In the genomic region with DNA sequence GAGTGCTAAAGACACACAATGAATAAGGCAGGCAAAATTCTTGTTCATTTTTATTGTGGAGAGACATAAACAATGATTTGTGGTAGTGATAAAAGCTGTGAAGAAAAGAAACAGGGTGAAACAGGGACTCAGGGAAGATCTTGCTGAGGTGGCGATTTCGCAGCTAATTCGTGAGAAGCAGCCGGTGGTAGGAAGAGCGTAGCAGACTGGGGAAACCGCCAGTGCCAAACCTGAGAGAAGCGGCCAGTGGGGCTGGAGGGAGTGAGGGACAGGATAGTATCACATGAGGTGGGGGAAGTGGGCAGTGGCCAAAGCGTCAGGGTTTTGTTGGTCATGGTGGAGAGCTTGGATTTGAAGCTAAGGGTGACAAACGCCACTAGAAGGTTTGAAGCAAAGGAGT, we compare ENCODE assay signal across 15 cellular contexts. TPM values are rescaled to one million over a fixed set of nuclear protein-coding genes. Genes with fewer than 3 reads are reported as not detected.
DNase-seq lines count a peak whose midpoint lies in the region; ATAC-seq and TF ChIP-seq lines count a peak whose summit lies in the region.
"Had no signal": no experiment of that assay in that cellular context is flagged by ENCODE, and none has a peak within 500 bp of the region (broad histone marks: within the 10 kb centered on the region; RNA-seq: fewer than 3 reads in every experiment).

No MANE protein-coding gene starts in this region.

- DNase-seq in G401 (ENCODE audit: low spot score) (peak; percentile 77), SK-N-MC (ENCODE audit: low read depth, low spot score) (no peak), cerebellar cortex (ENCODE audit: low spot score) (peak; percentile 72), brain microvascular endothelial cell (no peak), glutamatergic neuron (no peak)
- DNase-seq: AML-193; Caco-2; CD4-positive, alpha-beta T cell; GDM1; GOT3; H9; KBM-7 had no signal

- 0 out of 2 replicates have a peak overlapping the region, but pooled peaks have one; percentile 16 for H3K4me3 ChIP-seq in SK-N-MC
- no peak overlapping the region for H3K4me3 ChIP-seq in brain microvascular endothelial cell (ENCODE audit: low read depth, low read length)

- TF ChIP-seq CTCF in brain microvascular endothelial cell (IDR thresholded peaks at IDR 0.05; ENCODE audit: low read depth, low read length, missing control alignments): no peak
- TF ChIP-seq CTCF in glutamatergic neuron (IDR thresholded peaks at IDR 0.05; ENCODE audit: partially characterized antibody, unreplicated experiment): no peak

- H3K36me3 ChIP-seq in SK-N-MC (ENCODE audit: insufficient read depth, low read length): no peaks in the 10 kb centered on the region
- H3K36me3 ChIP-seq in brain microvascular endothelial cell (replicated peaks): no peaks in the 10 kb centered on the region

- H3K9me3 ChIP-seq in SK-N-MC (ENCODE audit: low read depth, low read length): no peaks in the 10 kb centered on the region
- H3K9me3 ChIP-seq: Caco-2 had no signal

- H3K4me1 Mint-ChIP-seq in glutamatergic neuron (ENCODE audit: low read depth, unreplicated experiment): peaks cover 7% of the 10 kb centered on the region
- H3K4me1 Mint-ChIP-seq: H9 had no signal

- H3K27me3 ChIP-seq in brain microvascular endothelial cell (replicated peaks): no peaks in the 10 kb centered on the region

- in situ Hi-C loops in G401 (cut with HindIII; ENCODE audit: low sequenced_read_pairs) (no loop called here), brain microvascular endothelial cell (cut with HindIII; ENCODE audit: low pct_ligation_motif_present, low sequenced_read_pairs) (no loop called here)

- H3K9ac ChIP-seq in SK-N-MC (ENCODE audit: insufficient read length): no peak overlapping the region

- ATAC-seq in HG03521 (IDR thresholded peaks at IDR 0.05; ENCODE audit: unreplicated experiment): no peak

- H3K9me3 Mint-ChIP-seq in glutamatergic neuron (ENCODE audit: unreplicated experiment): peaks cover 3% of the 10 kb centered on the region
- H3K9me3 Mint-ChIP-seq: CD4-positive, alpha-beta T cell had no signal

- H3K27me3 Mint-ChIP-seq in glutamatergic neuron (ENCODE audit: unreplicated experiment): no peaks in the 10 kb centered on the region

- peaks cover 6% of the 10 kb centered on the region for H3K36me3 Mint-ChIP-seq in glutamatergic neuron (ENCODE audit: unreplicated experiment)

- H3K4me3 Mint-ChIP-seq in glutamatergic neuron (ENCODE audit: unreplicated experiment): no peak overlapping the region
- H3K4me3 Mint-ChIP-seq: CD4-positive, alpha-beta T cell; H9 had no signal

- no peak overlapping the region for H3K27ac Mint-ChIP-seq in glutamatergic neuron (ENCODE audit: unreplicated experiment)
- H3K27ac Mint-ChIP-seq: CD4-positive, alpha-beta T cell had no signal

- H3K27ac ChIP-seq in SK-N-MC: no peak overlapping the region
- no peak overlapping the region for H3K27ac ChIP-seq in brain microvascular endothelial cell
- H3K27ac ChIP-seq: C4-2B had no signal

RNA-seq across cellular contexts. Expression of a gene that starts 42.3 kb away (rescaled TPM):
- 98.4 and 118 TPM in 2 replicates for total RNA-seq in G401 (2014; rRNA removed; shearing (Covaris generic))
- total RNA-seq in glutamatergic neuron (ENCODE audit: unreplicated experiment): 12.5 TPM
- total RNA-seq: HT-29 had no signal

Comparison
In these comparisons a context has a peak if more than half of its experiments do, and no peak if none do; other contexts are left out.
1. DNase-seq: peak in G401 (single experiment) and cerebellar cortex (single experiment); none in SK-N-MC (single experiment), brain microvascular endothelial cell (single experiment) and glutamatergic neuron (single experiment).